Comparison of ENCODE assay signal across 5 cellular contexts in the genomic region with DNA sequence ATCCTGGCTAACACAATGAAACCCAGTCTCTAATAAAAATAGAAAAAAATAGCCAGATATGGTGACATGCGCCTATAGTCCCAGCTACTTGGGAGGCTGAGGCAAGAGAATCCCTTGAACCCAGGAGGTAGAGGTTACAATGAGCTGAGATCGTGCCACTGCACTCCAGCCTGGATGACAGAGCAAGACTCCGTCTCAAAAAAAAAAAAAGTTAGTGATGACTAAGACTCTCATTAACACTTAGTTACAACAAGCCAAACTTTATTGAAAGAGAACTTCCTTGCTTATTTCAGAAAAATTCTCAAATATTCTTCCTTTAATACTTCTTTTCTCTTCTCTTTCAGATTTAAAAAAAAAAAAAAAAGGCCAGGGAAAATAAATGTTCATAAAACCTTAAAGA. TPM values are rescaled to one million over a fixed set of nuclear protein-coding genes. Genes with fewer than 3 reads are reported as not detected.
DNase-seq lines count a peak whose midpoint lies in the region; ATAC-seq, FAIRE-seq and TF ChIP-seq lines count a peak whose summit lies in the region.
"Not testable (repeated sequence)": the region's sequence is repeated elsewhere in the genome, so short reads cannot be mapped to it uniquely, and the experiment has no call there.

No MANE protein-coding gene starts in this region.

- not testable (repeated sequence) for H2AFZ ChIP-seq in K562 (ENCODE audit: low read depth, low read length); keratinocyte (ENCODE audit: control insufficient read depth, low read length)

- ATAC-seq in RWPE2 (ENCODE audit: low read depth); K562: not testable (repeated sequence)
- peak; percentile 63 for ATAC-seq in esophagus mucosa

- dilution Hi-C loops in keratinocyte (cut with MboI; ENCODE audit: extremely low pct_ligation_motif_present, low sequenced_read_pairs) = not testable (repeated sequence)

- CTCF ChIA-PET in HEK293 (lab: Yijun Ruan, JAX) (interaction anchor here (0.6 to 7.6 kb wide), 31 partner anchors 8 to 437 kb away, joined by 3 to 175 read pairs (median 6); a partner anchor contains a TSS), K562 (lab: Yijun Ruan, JAX; ENCODE audit: low intra/inter-chr PET ratio) (interaction anchor here (0.5 to 2.5 kb wide), 5 partner anchors 49 to 1444 kb away, joined by 3 to 17 read pairs (median 5); no protein-coding TSS in a partner anchor)

- H3K79me2 ChIP-seq in K562 (ENCODE audit: control insufficient read depth, insufficient read depth, low read length) = not testable (repeated sequence)
- peaks cover 22% of the 10 kb centered on the region for H3K79me2 ChIP-seq in keratinocyte (ENCODE audit: control insufficient read depth, insufficient read depth, low read length)

- not testable (repeated sequence) for H3K4me3 ChIP-seq in HEK293 (ENCODE audit: low read depth, low read length); RWPE2 (ENCODE audit: severe bottlenecking); K562; keratinocyte (ENCODE audit: control insufficient read depth in 2 of 3, extremely low read depth in 1 of 3, insufficient read depth in 2 of 3, low read depth in 1 of 3, low read length in 3 of 3)

- WGBS in K562 (ENCODE audit: insufficient coverage, low coverage, missing lambda C conversion rate) = 2% methylated on average over 3 of the region's 3 CpGs

- H4K20me1 ChIP-seq in K562 (replicated peaks; ENCODE audit: control insufficient read depth, insufficient read depth, low read length); keratinocyte (ENCODE audit: control insufficient read depth, extremely low read depth, insufficient read depth, low read length): not testable (repeated sequence)

- POLR2A ChIA-PET in HEK293 (lab: Yijun Ruan, JAX) = not testable (repeated sequence)
- POLR2A ChIA-PET in K562 (lab: Yijun Ruan, JAX) = interaction anchor here (0.9 to 2.1 kb wide), 3 partner anchors 13 to 58 kb away, joined by 3 to 9 read pairs (median 4); no protein-coding TSS in a partner anchor

- not testable (repeated sequence) for H3K9me3 ChIP-seq in HEK293 (ENCODE audit: control insufficient read depth, insufficient read depth, low read depth, low read length); RWPE2 (ENCODE audit: severe bottlenecking); K562 (replicated peaks; ENCODE audit: control insufficient read depth, insufficient read depth, low read depth, low read length); keratinocyte (ENCODE audit: control insufficient read depth, low read depth, low read length)

- H3K9ac ChIP-seq in K562 (ENCODE audit: insufficient read depth in 1 of 2, low read depth in 2 of 2, low read length in 2 of 2); keratinocyte (ENCODE audit: control insufficient read depth, extremely low read depth, insufficient read depth, low read length): not testable (repeated sequence)

- not testable (repeated sequence) for TF ChIP-seq CTCF in HEK293 (tag by site-specific recombination; IDR thresholded peaks at IDR 0.05); RWPE2 (IDR thresholded peaks at IDR 0.05; ENCODE audit: poor library complexity, severe bottlenecking); K562 (IDR thresholded peaks at IDR 0.05 in 2 of 3, conservative IDR thresholded peaks at IDR 0.05 in 1 of 3; ENCODE audit: insufficient read depth in 2 of 3, low read depth in 1 of 3, low read length in 3 of 3); keratinocyte (optimal IDR thresholded peaks at IDR 0.05 in 1 of 3, IDR thresholded peaks at IDR 0.05 in 1 of 3, conservative IDR thresholded peaks at IDR 0.05 in 1 of 3; ENCODE audit: extremely low read depth in 1 of 3, insufficient read depth in 2 of 3, low read length in 3 of 3)

- BruUV-seq in K562 (replicated peaks; lab: Mats Ljungman, UMichigan) = not testable (repeated sequence)

- DNase-seq in RWPE2 (ENCODE audit: low spot score); K562 (ENCODE audit: extremely low read depth in 1 of 4, low spot score in 3 of 4); keratinocyte (ENCODE audit: low read depth, low spot score): not testable (repeated sequence)

- not testable (repeated sequence) for H3K36me3 ChIP-seq in HEK293 (ENCODE audit: control insufficient read depth in 2 of 2, insufficient read depth in 1 of 2, low read length in 2 of 2); RWPE2 (ENCODE audit: low read depth); K562 (ENCODE audit: control insufficient read depth, insufficient read depth, low read length); keratinocyte (ENCODE audit: control insufficient read depth in 2 of 2, extremely low read depth in 1 of 2, insufficient read depth in 2 of 2, low read length in 2 of 2)

- H3K9me1 ChIP-seq in K562 (ENCODE audit: control insufficient read depth, insufficient read depth, low read length); keratinocyte (ENCODE audit: control insufficient read depth, extremely low read depth, insufficient read depth, low read length): not testable (repeated sequence)

- H3K27me3 ChIP-seq in RWPE2 (ENCODE audit: insufficient read depth, poor library complexity, severe bottlenecking); K562 (ENCODE audit: control insufficient read depth in 2 of 2, insufficient read depth in 2 of 2, low read length in 2 of 2); keratinocyte (ENCODE audit: control insufficient read depth, extremely low read depth, insufficient read depth, low read length): not testable (repeated sequence)

- TF ChIP-seq EP300 in K562 (IDR thresholded peaks at IDR 0.05; ENCODE audit: low read length) = not testable (repeated sequence)

- not testable (repeated sequence) for H3K4me2 ChIP-seq in K562 (ENCODE audit: insufficient read depth, low read length)
- peak overlapping the region; percentile 74 for H3K4me2 ChIP-seq in keratinocyte (ENCODE audit: control insufficient read depth, extremely low read depth, insufficient read depth, low read depth, low read length)

- TF ChIP-seq RAD21 in K562 (CRISPR knock-in tag; conservative IDR thresholded peaks at IDR 0.05 in 1 of 2, IDR thresholded peaks at IDR 0.05 in 1 of 2) = not testable (repeated sequence)

- H3K4me1 ChIP-seq in HEK293 (ENCODE audit: control insufficient read depth, insufficient read depth, low read length) = peaks cover 17% of the 10 kb centered on the region
- H3K4me1 ChIP-seq in RWPE2 (ENCODE audit: insufficient read depth, poor library complexity, severe bottlenecking) = peaks cover 15% of the 10 kb centered on the region
- not testable (repeated sequence) for H3K4me1 ChIP-seq in K562 (replicated peaks in 1 of 2; ENCODE audit: control insufficient read depth in 2 of 2, insufficient read depth in 2 of 2, low read length in 2 of 2)
- H3K4me1 ChIP-seq in keratinocyte (ENCODE audit: control insufficient read depth, extremely low read depth, insufficient read depth, low read length) = peaks cover 21% of the 10 kb centered on the region

- intact Hi-C loops in K562 (cut with micrococcal nuclease) = loop anchor here (10.0 kb wide), 1 partner anchor 361 kb away; no protein-coding TSS in a partner anchor

- in situ Hi-C loops in K562 (cut with MboI) = not testable (repeated sequence)

- not testable (repeated sequence) for TF ChIP-seq POLR2A in K562 (conservative IDR thresholded peaks at IDR 0.05)

- not testable (repeated sequence) for FAIRE-seq in K562 (lab: Jason Lieb, UNC); keratinocyte (lab: Jason Lieb, UNC)

- not testable (repeated sequence) for H3K27ac ChIP-seq in HEK293 (ENCODE audit: extremely low read depth, low read depth, low read length); K562 (ENCODE audit: extremely low read depth, low read depth, low read length); keratinocyte (ENCODE audit: control insufficient read depth, insufficient read depth, low read length)
- peak overlapping the region; percentile 30 for H3K27ac ChIP-seq in RWPE2 (ENCODE audit: poor library complexity, severe bottlenecking)

RNA-seq across cellular contexts. Expression of a gene that starts 7.9 kb away (rescaled TPM):
- total RNA-seq in K562 (2011; cell fraction: chromatin; rRNA removed; ENCODE audit: low replicate concordance) = 2.9 and 4.1 TPM in 2 replicates
- total RNA-seq in K562 (2011; cell fraction: nucleolus; rRNA removed) = 1.3 and 1.6 TPM in 2 replicates
- 2.0 and 2.5 TPM in 2 replicates for total RNA-seq in K562 (2011; cell fraction: nucleoplasm; rRNA removed)
- 0.12 and 0.77 TPM in 2 replicates for total RNA-seq in K562 (2014; rRNA removed)
- total RNA-seq in K562 (2014; rRNA removed; fragmentation: Illumina TruSeq; extraction: Trizol) = 0.33 and 0.70 TPM in 2 replicates
- total RNA-seq in K562 (2015; rRNA removed; fragmentation: Illumina TruSeq; extraction: Trizol) = 0.49 TPM in 1 of 2 replicates, not detected in the other
- 0.81 and 0.82 TPM in 2 replicates for total RNA-seq in K562 (2021)
- 1.1 and 2.0 TPM in 2 replicates for polyA plus RNA-seq in K562 (2011; rRNA removed)
- polyA plus RNA-seq in K562 (2011; cell fraction: cytosol; rRNA removed) = 0.81 and 0.95 TPM in 2 replicates
- polyA plus RNA-seq in K562 (2011; cell fraction: nucleus; rRNA removed) = 0.87 and 1.4 TPM in 2 replicates
- 0.39 and 0.53 TPM in 2 replicates for polyA plus RNA-seq in K562 (2012)
- 0.65 and 0.75 TPM in 2 replicates for polyA plus RNA-seq in K562 (2014; fragmentation: Illumina TruSeq; extraction: Trizol)
- polyA plus RNA-seq in K562 (2014; fragmentation: Nextera tagmentation; extraction: Ambion mirVana) = under 1 TPM in 1 of 2 experiments, not detected in 1; 0.18 TPM
- polyA plus RNA-seq in K562 (2014; rRNA removed) = 0.08 and 0.81 TPM in 2 replicates
- polyA minus RNA-seq in K562 (2011; rRNA and poly(A)+ RNA removed) = 0.69 and 0.81 TPM in 2 replicates
- not detected in 2 replicates for polyA minus RNA-seq in K562 (2011; cell fraction: cytosol; rRNA and poly(A)+ RNA removed)
- polyA minus RNA-seq in K562 (2011; cell fraction: nucleus; rRNA and poly(A)+ RNA removed) = 0.44 and 0.67 TPM in 2 replicates
- 14.6 TPM for total RNA-seq in esophagus mucosa
- polyA plus RNA-seq in keratinocyte = 19.5 to 31.5 TPM (median 28.2 TPM) in 3 replicates
- polyA plus RNA-seq in keratinocyte (2011; ENCODE audit: low read depth) = 23.4 TPM
- 21.8 and 29.0 TPM in 2 replicates for polyA plus RNA-seq in keratinocyte (2011; cell fraction: cytosol; rRNA removed)
- polyA plus RNA-seq in keratinocyte (2011; cell fraction: nucleus; rRNA removed) = 26.7 and 27.7 TPM in 2 replicates
- 20.2 and 24.2 TPM in 2 replicates for polyA plus RNA-seq in keratinocyte (2012; ENCODE audit: low replicate concordance)
- 31.0 to 47.4 TPM (median 32.8 TPM) in 3 replicates for polyA minus RNA-seq in keratinocyte
- polyA minus RNA-seq in keratinocyte (2011; cell fraction: cytosol; rRNA and poly(A)+ RNA removed) = 27.8 TPM
- 16.8 and 48.4 TPM in 2 replicates for polyA minus RNA-seq in keratinocyte (2011; cell fraction: nucleus; rRNA and poly(A)+ RNA removed)
